ENCODE assay signal across 11 cellular contexts in the genomic region with DNA sequence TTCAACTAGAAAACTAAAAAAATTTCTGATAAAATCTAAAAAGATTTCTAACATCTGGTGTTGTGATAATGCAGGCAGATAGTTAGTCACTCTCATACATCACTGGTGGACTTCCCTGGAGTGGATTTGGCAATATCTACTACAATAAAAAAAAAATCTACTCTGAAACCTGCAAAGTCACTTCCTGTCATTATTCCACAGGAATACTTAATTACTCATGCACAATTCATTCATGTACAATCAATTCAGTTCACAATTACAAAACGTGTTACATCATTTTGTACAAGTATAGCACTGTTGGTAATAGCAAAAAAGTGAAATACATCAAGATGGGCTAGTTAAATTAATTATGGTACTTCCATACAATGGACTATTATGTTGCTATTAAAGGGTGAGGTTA. TPM values are rescaled to one million over a fixed set of nuclear protein-coding genes. Genes with fewer than 3 reads are reported as not detected.
DNase-seq lines count a peak whose midpoint lies in the region; ATAC-seq and TF ChIP-seq lines count a peak whose summit lies in the region.
"Had no signal": no experiment of that assay in that cellular context is flagged by ENCODE, and none has a peak within 500 bp of the region (broad histone marks: within the 10 kb centered on the region; RNA-seq: fewer than 3 reads in every experiment).

No MANE protein-coding gene starts in this region.

- DNase-seq in stimulated activated naive CD8-positive, alpha-beta T cell treated with anti-CD3 and anti-CD28 coated beads, Interleukin-15, amount 100 ng/mL, for 72 hours, result no peak
- DNase-seq in stimulated activated naive CD8-positive, alpha-beta T cell treated with anti-CD3 and anti-CD28 coated beads, Interleukin-15, Interleukin-2, amounts not matched to agents 100 U/mL and 50 U/mL, for 24 hours, result no peak
- DNase-seq in stromal cell of bone marrow (ENCODE audit: low read depth) (peak; percentile 68), cortex of kidney (lab: John Stamatoyannopoulos, UW) (no peak)
- no peak for DNase-seq in activated T-helper 2 cell treated with anti-CD3 and anti-CD28 coated beads, Interferon-gamma antibody, Interleukin-2, Interleukin-4, amounts not matched to agents 10 μg/mL and 5 μg/mL and 100 μg/mL, durations not matched to agents 14 hours and 24 hours and 36 hours (ENCODE audit: low spot score)
- DNase-seq: islet precursor cell, Peyer's patch had no signal

- TF ChIP-seq CTCF in OCI-LY3 (IDR thresholded peaks at IDR 0.05; ENCODE audit: low read depth, low read length), result no peak

- no peaks in the 10 kb centered on the region for H3K79me2 ChIP-seq in OCI-LY3 (ENCODE audit: low read length)

- intact Hi-C loops in activated T-helper 2 cell treated with anti-CD3 and anti-CD28 coated beads, Interferon-gamma antibody, Interleukin-2, Interleukin-4, amounts not matched to agents 10 μg/mL and 5 μg/mL and 100 μg/mL, durations not matched to agents 14 hours and 24 hours and 36 hours (cut with micrococcal nuclease), result loop anchor here (5.0 kb wide), 1 partner anchor 447 kb away; the partner anchor contains the start of gene RBM47

- no peak overlapping the region for H3K4me3 Mint-ChIP-seq in stimulated activated naive CD8-positive, alpha-beta T cell treated with anti-CD3 and anti-CD28 coated beads, Interleukin-15, amount 100 ng/mL, for 72 hours
- no peak overlapping the region for H3K4me3 Mint-ChIP-seq in activated T-helper 2 cell treated with anti-CD3 and anti-CD28 coated beads, Interferon-gamma antibody, Interleukin-2, Interleukin-4, amounts not matched to agents 10 μg/mL and 5 μg/mL and 100 μg/mL, durations not matched to agents 14 hours and 24 hours and 36 hours (ENCODE audit: low read depth)

- H3K9me3 Mint-ChIP-seq in stimulated activated naive CD8-positive, alpha-beta T cell treated with anti-CD3 and anti-CD28 coated beads, Interleukin-15, amount 100 ng/mL, for 72 hours, result peaks cover 0 to 4% of the 10 kb centered on the region in 2 donors
- H3K9me3 Mint-ChIP-seq in activated T-helper 2 cell treated with anti-CD3 and anti-CD28 coated beads, Interferon-gamma antibody, Interleukin-2, Interleukin-4, amounts not matched to agents 10 μg/mL and 5 μg/mL and 100 μg/mL, durations not matched to agents 14 hours and 24 hours and 36 hours, result no peaks in the 10 kb centered on the region

- H3K27ac ChIP-seq in OCI-LY3 (ENCODE audit: low read length), result peak overlapping the region; percentile 96
- H3K27ac ChIP-seq: Peyer's patch had no signal

- H3K4me3 ChIP-seq in OCI-LY3 (ENCODE audit: low read length), result no peak overlapping the region
- H3K4me3 ChIP-seq: Peyer's patch had no signal

- no peaks in the 10 kb centered on the region for H4K20me1 ChIP-seq in OCI-LY3 (ENCODE audit: insufficient read depth, low read length)

- no peak overlapping the region for H2AFZ ChIP-seq in OCI-LY3 (ENCODE audit: low read depth, low read length)

- peaks cover 85% of the 10 kb centered on the region for H3K4me1 ChIP-seq in OCI-LY3 (ENCODE audit: low read length)

- no peak overlapping the region for H3K27ac Mint-ChIP-seq in stimulated activated naive CD8-positive, alpha-beta T cell treated with anti-CD3 and anti-CD28 coated beads, Interleukin-15, amount 100 ng/mL, for 72 hours
- H3K27ac Mint-ChIP-seq in activated T-helper 2 cell treated with anti-CD3 and anti-CD28 coated beads, Interferon-gamma antibody, Interleukin-2, Interleukin-4, amounts not matched to agents 10 μg/mL and 5 μg/mL and 100 μg/mL, durations not matched to agents 14 hours and 24 hours and 36 hours, result no peak overlapping the region
- H3K27ac Mint-ChIP-seq: progenitor cell of endocrine pancreas had no signal

- H3K27me3 Mint-ChIP-seq in stimulated activated naive CD8-positive, alpha-beta T cell treated with anti-CD3 and anti-CD28 coated beads, Interleukin-15, amount 100 ng/mL, for 72 hours, result no peaks in the 10 kb centered on the region
- H3K27me3 Mint-ChIP-seq in activated T-helper 2 cell treated with anti-CD3 and anti-CD28 coated beads, Interferon-gamma antibody, Interleukin-2, Interleukin-4, amounts not matched to agents 10 μg/mL and 5 μg/mL and 100 μg/mL, durations not matched to agents 14 hours and 24 hours and 36 hours (ENCODE audit: low read depth), result no peaks in the 10 kb centered on the region
- H3K27me3 Mint-ChIP-seq: progenitor cell of endocrine pancreas had no signal

- peaks cover 51% of the 10 kb centered on the region for H3K4me1 Mint-ChIP-seq in stimulated activated naive CD8-positive, alpha-beta T cell treated with anti-CD3 and anti-CD28 coated beads, Interleukin-15, amount 100 ng/mL, for 72 hours
- H3K4me1 Mint-ChIP-seq in activated T-helper 2 cell treated with anti-CD3 and anti-CD28 coated beads, Interferon-gamma antibody, Interleukin-2, Interleukin-4, amounts not matched to agents 10 μg/mL and 5 μg/mL and 100 μg/mL, durations not matched to agents 14 hours and 24 hours and 36 hours (ENCODE audit: low read depth), result peaks cover 29% of the 10 kb centered on the region

- ATAC-seq in stimulated activated naive CD8-positive, alpha-beta T cell treated with anti-CD3 and anti-CD28 coated beads, Interleukin-15, amount 100 ng/mL, for 72 hours, result peak; percentile 46
- ATAC-seq in stimulated activated naive CD8-positive, alpha-beta T cell treated with anti-CD3 and anti-CD28 coated beads, Interleukin-15, Interleukin-2, amounts not matched to agents 100 U/mL and 50 U/mL, for 24 hours, result no peak
- ATAC-seq in esophagus mucosa (peak; percentile 87), HG03565 (IDR thresholded peaks at IDR 0.05; ENCODE audit: unreplicated experiment) (no peak)

- no peak overlapping the region; the same call in 1 of the 2 replicates for H3K4me2 ChIP-seq in OCI-LY3 (ENCODE audit: low read length)

- no peak overlapping the region for H3K9ac ChIP-seq in OCI-LY3 (ENCODE audit: low read length)

- no peaks in the 10 kb centered on the region for H3K36me3 Mint-ChIP-seq in activated T-helper 2 cell treated with anti-CD3 and anti-CD28 coated beads, Interferon-gamma antibody, Interleukin-2, Interleukin-4, amounts not matched to agents 10 μg/mL and 5 μg/mL and 100 μg/mL, durations not matched to agents 14 hours and 24 hours and 36 hours (ENCODE audit: low read depth)

- H3K27me3 ChIP-seq in OCI-LY3 (ENCODE audit: low read depth, low read length), result no peaks in the 10 kb centered on the region
- H3K27me3 ChIP-seq: Peyer's patch had no signal

- no peaks in the 10 kb centered on the region for H3K9me3 ChIP-seq in OCI-LY3 (ENCODE audit: insufficient read depth, low read length)
- H3K9me3 ChIP-seq: Peyer's patch had no signal

- H3K36me3 ChIP-seq in OCI-LY3 (replicated peaks; ENCODE audit: low read depth, low read length), result no peaks in the 10 kb centered on the region
- H3K36me3 ChIP-seq: Peyer's patch had no signal

RNA-seq across cellular contexts. Expression of gene RHOH, which starts 16.5 kb away (rescaled TPM):
- total RNA-seq in esophagus mucosa, result 1.2 TPM
- total RNA-seq in activated T-helper 2 cell treated with anti-CD3 and anti-CD28 coated beads, Interferon-gamma antibody, Interleukin-2, Interleukin-4, amounts not matched to agents 10 μg/mL and 5 μg/mL and 100 μg/mL, durations not matched to agents 14 hours and 24 hours and 36 hours, result 108 and 120 TPM in 2 replicates

Comparison
In these comparisons a context has a peak if more than half of its experiments do, and no peak if none do; other contexts are left out.
1. ATAC-seq: peak in stimulated activated naive CD8-positive, alpha-beta T cell treated with anti-CD3 and anti-CD28 coated beads, Interleukin-15, amount 100 ng/mL, for 72 hours (single experiment) and esophagus mucosa (single experiment); none in stimulated activated naive CD8-positive, alpha-beta T cell treated with anti-CD3 and anti-CD28 coated beads, Interleukin-15, Interleukin-2, amounts not matched to agents 100 U/mL and 50 U/mL, for 24 hours (single experiment) and HG03565 (single experiment).
2. RNA of gene RHOH, which starts 16.5 kb away (total RNA-seq): 108 to 120 TPM in activated T-helper 2 cell treated with anti-CD3 and anti-CD28 coated beads, Interferon-gamma antibody, Interleukin-2, Interleukin-4, amounts not matched to agents 10 μg/mL and 5 μg/mL and 100 μg/mL, durations not matched to agents 14 hours and 24 hours and 36 hours; 1.2 TPM in esophagus mucosa (single experiment); every median in the first group is over 10 times any median in the second.